ENCODE assay signal across 18 cellular contexts in the genomic region with DNA sequence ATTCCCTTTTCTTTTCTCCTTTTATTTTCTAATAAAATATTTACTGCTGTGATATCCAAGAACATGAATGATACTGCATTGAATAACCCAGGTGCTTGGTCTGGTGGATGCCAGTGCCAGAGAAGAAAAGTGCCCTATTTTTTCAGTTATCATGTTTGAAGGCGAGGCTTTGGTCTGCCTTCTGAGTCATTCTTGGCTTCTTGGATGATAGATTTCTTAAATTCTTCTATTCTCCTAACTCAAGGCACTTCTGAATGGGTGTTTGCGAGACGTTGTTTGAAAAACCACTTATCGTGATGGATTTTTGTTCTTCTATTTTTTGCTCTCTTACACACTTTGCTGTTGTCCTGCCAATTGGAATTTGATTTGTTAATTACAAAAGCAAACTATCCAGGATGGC.
"Had no signal": no experiment of that assay in that cellular context is flagged by ENCODE, and none has a peak within 500 bp of the region (broad histone marks: within the 10 kb centered on the region; RNA-seq: fewer than 3 reads in every experiment).

No MANE protein-coding gene starts in this region.

- H3K9me3 Mint-ChIP-seq: activated naive CD8-positive, alpha-beta T cell treated with anti-CD3 and anti-CD28 coated beads, Interleukin-2, amount 50 U/mL, for 24 hours; nephron; T-helper 2 cell treated with Interferon-gamma antibody and Interleukin-4, amounts not matched to agents 5 μg/mL and 100 μg/mL, for 36 hours had no signal

- H3K36me3 ChIP-seq: right atrium auricular region, tibial artery had no signal

- DNase-seq: activated CD4-positive, alpha-beta T cell treated with anti-CD3 and anti-CD28 coated beads, Interleukin-2, amount 50 U/mL, for 1 hour; activated CD4-positive, CD25-positive, alpha-beta regulatory T cell; activated naive CD4-positive, alpha-beta T cell treated with Interleukin-2 at 50 U/mL for 16 hours; activated naive CD8-positive, alpha-beta T cell treated with anti-CD3 and anti-CD28 coated beads, Interleukin-2, amount 50 U/mL, for 24 hours; central memory CD4-positive, alpha-beta T cell; effector CD8-positive, alpha-beta T cell; foreskin fibroblast; hypothalamus; left ventricle myocardium superior; nucleus accumbens; stimulated activated CD4-positive, alpha-beta T cell treated with anti-CD3 and anti-CD28 coated beads, Interleukin-4, amount 100 ng/mL, for 24 hours; stimulated activated naive CD4-positive, alpha-beta T cell; tibial artery had no signal

- H3K27me3 Mint-ChIP-seq: activated naive CD8-positive, alpha-beta T cell treated with anti-CD3 and anti-CD28 coated beads, Interleukin-2, amount 50 U/mL, for 24 hours; progenitor cell of endocrine pancreas had no signal

- ATAC-seq: activated naive CD8-positive, alpha-beta T cell treated with anti-CD3 and anti-CD28 coated beads, Interleukin-2, amount 50 U/mL, for 24 hours; left ventricle myocardium superior had no signal

- H3K27ac Mint-ChIP-seq: activated naive CD8-positive, alpha-beta T cell treated with anti-CD3 and anti-CD28 coated beads, Interleukin-2, amount 50 U/mL, for 24 hours; nephron; progenitor cell of endocrine pancreas; T-helper 2 cell treated with Interferon-gamma antibody and Interleukin-4, amounts not matched to agents 5 μg/mL and 100 μg/mL, for 36 hours had no signal

- H3K4me3 ChIP-seq: right atrium auricular region, skin epidermis, tibial artery had no signal

- H3K9me3 ChIP-seq: right atrium auricular region, tibial artery had no signal

- H3K27me3 ChIP-seq: right atrium auricular region, tibial artery had no signal

- H3K27ac ChIP-seq: right atrium auricular region, tibial artery had no signal

- H3K4me3 Mint-ChIP-seq: activated naive CD8-positive, alpha-beta T cell treated with anti-CD3 and anti-CD28 coated beads, Interleukin-2, amount 50 U/mL, for 24 hours; nephron; T-helper 2 cell treated with Interferon-gamma antibody and Interleukin-4, amounts not matched to agents 5 μg/mL and 100 μg/mL, for 36 hours had no signal
